Comparison of ENCODE assay signal across 15 cellular contexts in the genomic region with DNA sequence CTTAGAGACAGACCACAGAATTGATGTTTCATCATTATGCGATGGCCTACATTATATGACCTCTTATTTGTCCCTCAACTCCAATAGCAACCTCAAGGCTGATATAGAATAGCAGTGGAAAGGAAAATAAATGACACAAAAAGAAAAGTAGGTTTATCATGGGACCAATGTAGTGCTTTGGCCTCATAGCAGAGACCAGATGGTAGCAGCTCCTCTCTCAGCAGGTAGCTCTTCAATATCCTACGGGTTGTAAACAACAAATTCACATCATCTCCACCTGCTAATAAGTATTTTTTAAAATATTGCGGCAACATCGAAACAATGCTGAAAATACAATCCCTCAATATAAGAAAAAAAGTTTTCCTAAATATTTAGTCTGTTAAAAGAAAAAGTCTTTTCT. TPM values are rescaled to one million over a fixed set of nuclear protein-coding genes. Genes with fewer than 3 reads are reported as not detected.
A peak's percentile ranks its signal among the peaks of the same experiment; 100 is the strongest.
DNase-seq lines count a peak whose midpoint lies in the region; ATAC-seq lines count a peak whose summit lies in the region.
"Had no signal": no experiment of that assay in that cellular context is flagged by ENCODE, and none has a peak within 500 bp of the region (broad histone marks: within the 10 kb centered on the region; RNA-seq: fewer than 3 reads in every experiment).

No MANE protein-coding gene starts in this region.

- ATAC-seq in T-cell (replicated peaks in 1 of 4), result no peak
- ATAC-seq in GM21367 (IDR thresholded peaks at IDR 0.05; ENCODE audit: unreplicated experiment), result no peak
- ATAC-seq: A549, GM12878, HepG2 had no signal

- POLR2A ChIA-PET in T-cell (lab: Charles Lee), result interaction anchor here in 1 of 2 donors (0.6 kb wide), 1 partner anchor 41 kb away, joined by 6 read pairs; no protein-coding TSS in a partner anchor

- H3K4me1 Mint-ChIP-seq in T-cell, result peaks cover 14 to 17% (median 15%) of the 10 kb centered on the region in 3 donors

- H3K27ac ChIP-seq in SK-N-MC, result 0 out of 2 replicates have a peak overlapping the region, but pooled peaks have one; percentile 31
- H3K27ac ChIP-seq: A549, C4-2B had no signal

- H3K27ac Mint-ChIP-seq in T-cell, result no peak overlapping the region
- H3K27ac Mint-ChIP-seq: CD4-positive, alpha-beta memory T cell had no signal

- CTCF ChIA-PET in T-cell (lab: Charles Lee), result interaction anchor here (0.6 kb wide), 2 partner anchors 61 to 233 kb away, joined by 5 to 6 read pairs; partner anchors contain the start of gene PLEKHO1 (in 1 of the 2)

- H3K27me3 Mint-ChIP-seq in T-cell, result no peaks in the 10 kb centered on the region
- H3K27me3 Mint-ChIP-seq: CD4-positive, alpha-beta memory T cell had no signal

- no peak overlapping the region for H3K4me3 Mint-ChIP-seq in T-cell
- H3K4me3 Mint-ChIP-seq: CD4-positive, alpha-beta memory T cell had no signal

- peak; percentile 75 for DNase-seq in NCI-H1694 (lab: John Stamatoyannopoulos, UW)
- peak; percentile 83 to 86 for DNase-seq in NCI-H446 (lab: John Stamatoyannopoulos, UW)
- DNase-seq in SK-N-MC (ENCODE audit: low read depth, low spot score), result no peak
- peak; percentile 82 for DNase-seq in cerebellum (ENCODE audit: low spot score)
- no peak for DNase-seq in T-cell
- no peak for DNase-seq in NCI-H510A (lab: John Stamatoyannopoulos, UW)
- DNase-seq: BE2C; CD4-positive, alpha-beta memory T cell had no signal

- no peaks in the 10 kb centered on the region for H3K36me3 Mint-ChIP-seq in T-cell
- H3K36me3 Mint-ChIP-seq: CD4-positive, alpha-beta memory T cell had no signal

- H3K9me3 Mint-ChIP-seq in T-cell, result no peaks in the 10 kb centered on the region
- H3K9me3 Mint-ChIP-seq: CD4-positive, alpha-beta memory T cell had no signal

- no peak overlapping the region for H3K9ac ChIP-seq in SK-N-MC (ENCODE audit: insufficient read length)

- H3K4me3 ChIP-seq in SK-N-MC, result no peak overlapping the region
- H3K4me3 ChIP-seq: A549, GM12878, HAP-1 had no signal

- no peaks in the 10 kb centered on the region for H3K9me3 ChIP-seq in SK-N-MC (ENCODE audit: low read depth, low read length)
- H3K9me3 ChIP-seq: A549, BE2C had no signal

- H3K36me3 ChIP-seq in SK-N-MC (ENCODE audit: insufficient read depth, low read length), result no peaks in the 10 kb centered on the region
- H3K36me3 ChIP-seq: BE2C, HAP-1 had no signal

RNA-seq across cellular contexts. Expression of gene ANP32E, which starts 25.2 kb away (rescaled TPM):
- 31.6 TPM for total RNA-seq in cerebellum
- 10 to 100 TPM; 40.2 to 46.3 (median 44.9) TPM for total RNA-seq in T-cell

RNA-seq across cellular contexts. Expression of gene CA14, which starts 46.8 kb away (rescaled TPM):
- total RNA-seq in cerebellum, result 7.3 TPM
- total RNA-seq in T-cell, result not detected
- total RNA-seq: CD4-positive, alpha-beta memory T cell; Daoy; GM12878 had no signal

RNA-seq across cellular contexts. Expression of gene APH1A, which starts 58.1 kb away (rescaled TPM):
- 56.2 TPM for total RNA-seq in cerebellum
- 100 to 1,000 TPM; 118 to 133 (median 124) TPM for total RNA-seq in T-cell

Comparison
In these comparisons a context has a peak if more than half of its experiments do, and no peak if none do; other contexts are left out.
1. DNase-seq: peak in NCI-H1694 (single experiment), NCI-H446 (2 of 2) and cerebellum (single experiment); none in SK-N-MC (single experiment), T-cell (0 of 34) and NCI-H510A (single experiment).